Comparison of ENCODE assay signal across 28 cellular contexts in genomic region chr5:157456301-157456700, GRCh38. TPM values are rescaled to one million over a fixed set of nuclear protein-coding genes. Genes with fewer than 3 reads are reported as not detected.
DNase-seq lines count a peak whose midpoint lies in the region; ATAC-seq and TF ChIP-seq lines count a peak whose summit lies in the region.
"Had no signal": no experiment of that assay in that cellular context is flagged by ENCODE, and none has a peak within 500 bp of the region (broad histone marks: within the 10 kb centered on the region; RNA-seq: fewer than 3 reads in every experiment).

No MANE protein-coding gene starts in this region.

- H3K79me2 ChIP-seq in trophoblast cell (ENCODE audit: control insufficient read depth, insufficient read depth, low read length, poor library complexity), result peaks cover 3% of the 10 kb centered on the region

- no peak overlapping the region for H4K12ac ChIP-seq in trophoblast cell (ENCODE audit: low read depth, low read length)

- no peak for TF ChIP-seq CTCF in upper lobe of right lung (IDR thresholded peaks at IDR 0.05)

- H3K23ac ChIP-seq in trophoblast cell (ENCODE audit: low read length), result no peak overlapping the region

- no peak overlapping the region for H3K27ac ChIP-seq in trophoblast cell (ENCODE audit: low read depth, low read length)
- no peak overlapping the region for H3K27ac ChIP-seq in upper lobe of right lung
- H3K27ac ChIP-seq: BLaER1 treated with 17β-estradiol and CSF1 and Interleukin-3, amounts not matched to agents 10 nM and 100 nM; body of pancreas; tibial nerve had no signal

- no peak overlapping the region for H2BK120ac ChIP-seq in trophoblast cell (ENCODE audit: insufficient read depth, low read length, poor library complexity)

- peak overlapping the region; percentile 39 for H2AK5ac ChIP-seq in trophoblast cell (ENCODE audit: low read length)

- no peak overlapping the region for H4K8ac ChIP-seq in trophoblast cell (ENCODE audit: low read depth, low read length)

- H3K79me1 ChIP-seq in trophoblast cell (ENCODE audit: low read length), result peaks cover 7% of the 10 kb centered on the region

- H2AFZ ChIP-seq in trophoblast cell (ENCODE audit: insufficient read depth, low read length, poor library complexity), result no peak overlapping the region

- H3K27me3 ChIP-seq in trophoblast cell (ENCODE audit: insufficient read depth, low read length) (no peaks in the 10 kb centered on the region), upper lobe of right lung (peaks cover 17% of the 10 kb centered on the region)
- H3K27me3 ChIP-seq: body of pancreas had no signal

- intact Hi-C loops in upper lobe of right lung (cut with DNase I), result no loop called here

- no peak overlapping the region for H2BK12ac ChIP-seq in trophoblast cell (ENCODE audit: low read length)

- peak; percentile 54 for DNase-seq in COLO829 (ENCODE audit: low spot score)
- peak in 51 of 58 donors; percentile 16 to 95 (median 77) for DNase-seq in anterior cingulate cortex (lab: John Stamatoyannopoulos, UW)
- DNase-seq in hypothalamus (lab: John Stamatoyannopoulos, UW), result peak in 41 of 51 donors; percentile 10 to 93 (median 75)
- no peak for DNase-seq in trophoblast cell
- DNase-seq in iPS-NIHi7 (ENCODE audit: extremely low spot score), result no peak
- no peak for DNase-seq in AML-193 (lab: John Stamatoyannopoulos, UW)
- DNase-seq in upper lobe of right lung, result no peak
- DNase-seq: activated CD8-positive, alpha-beta T cell treated with anti-CD3 and anti-CD28 coated beads for 36 hours; activated gamma-delta T cell; activated naive CD8-positive, alpha-beta T cell treated with anti-CD3 and anti-CD28 coated beads, Interleukin-2, amount 10 ng/mL, durations not matched to agents 7 days and 5 days; activated T-cell treated with anti-CD3 and anti-CD28 coated beads for 4 hours; body of pancreas; cerebellar nuclear complex; DND-41; effector CD4-positive, alpha-beta T cell; HFFc6; IMR-90; left cardiac atrium; NCI-H1048; NCI-H1694; RPMI8226; small intestine; stimulated activated CD4-positive, alpha-beta T cell treated with anti-CD3 and anti-CD28 coated beads, Interleukin-1b, Interleukin-23, amount 100 ng/mL, for 48 hours; stimulated activated CD8-positive, alpha-beta memory T cell treated with anti-CD3 and anti-CD28 coated beads, Interleukin-4, amount 100 ng/mL, for 48 hours; stimulated activated naive CD8-positive, alpha-beta T cell treated with anti-CD3 and anti-CD28 coated beads, Interleukin-15, amount 100 ng/mL, for 72 hours had no signal

- H3K4me3 ChIP-seq in trophoblast cell (ENCODE audit: low read depth, low read length) (no peak overlapping the region), upper lobe of right lung (no peak overlapping the region)
- H3K4me3 ChIP-seq: BLaER1 treated with 17β-estradiol and CSF1 and Interleukin-3, amounts not matched to agents 10 nM and 100 nM; body of pancreas; tibial nerve had no signal

- H4K91ac ChIP-seq in trophoblast cell (ENCODE audit: low read depth, low read length), result peak overlapping the region; percentile 4

- H3K9me3 ChIP-seq in trophoblast cell (ENCODE audit: insufficient read depth, low read depth, low read length) (no peaks in the 10 kb centered on the region), upper lobe of right lung (no peaks in the 10 kb centered on the region)
- H3K9me3 ChIP-seq: BLaER1 treated with 17β-estradiol and CSF1 and Interleukin-3, amounts not matched to agents 10 nM and 100 nM; body of pancreas; tibial nerve had no signal

- H3K4me2 ChIP-seq in trophoblast cell (ENCODE audit: low read length), result no peak overlapping the region
- H3K4me2 ChIP-seq: BLaER1 treated with 17β-estradiol and CSF1 and Interleukin-3, amounts not matched to agents 10 nM and 100 nM had no signal

- H3K4me1 ChIP-seq in trophoblast cell (ENCODE audit: control insufficient read depth in 1 of 2, insufficient read depth in 2 of 2, low read length in 2 of 2) (peaks cover 12 to 17% of the 10 kb centered on the region in 2 experiments), upper lobe of right lung (peaks cover 8% of the 10 kb centered on the region)

- H3K14ac ChIP-seq in trophoblast cell (ENCODE audit: low read length), result no peak overlapping the region

- H3K36me3 ChIP-seq in trophoblast cell (ENCODE audit: control insufficient read depth in 1 of 2, insufficient read depth in 2 of 2, low read length in 2 of 2) (peaks cover 0 to 2% of the 10 kb centered on the region in 2 experiments), upper lobe of right lung (no peaks in the 10 kb centered on the region)
- H3K36me3 ChIP-seq: BLaER1 treated with 17β-estradiol and CSF1 and Interleukin-3, amounts not matched to agents 10 nM and 100 nM; tibial nerve had no signal

- H3K18ac ChIP-seq in trophoblast cell (ENCODE audit: low read length), result no peak overlapping the region

- no CpG with 5 or more reads among the region's 5 CpGs for WGBS in trophoblast cell (ENCODE audit: extremely low coverage, insufficient coverage, insufficient read length)

- ATAC-seq in GM18520 (IDR thresholded peaks at IDR 0.05; ENCODE audit: unreplicated experiment), result no peak
- no peak for ATAC-seq in upper lobe of right lung
- ATAC-seq: activated CD8-positive, alpha-beta T cell treated with anti-CD3 and anti-CD28 coated beads for 36 hours; body of pancreas; left cardiac atrium; stimulated activated naive CD8-positive, alpha-beta T cell treated with anti-CD3 and anti-CD28 coated beads, Interleukin-15, amount 100 ng/mL, for 72 hours had no signal

- no peak overlapping the region for H3K4ac ChIP-seq in trophoblast cell (ENCODE audit: low read depth, low read length)

- no peak overlapping the region for H2BK5ac ChIP-seq in trophoblast cell (ENCODE audit: low read depth, low read length, poor library complexity)

- H3K9ac ChIP-seq in trophoblast cell (ENCODE audit: low read length), result no peak overlapping the region
- H3K9ac ChIP-seq: BLaER1 treated with 17β-estradiol and CSF1 and Interleukin-3, amounts not matched to agents 10 nM and 100 nM had no signal

RNA-seq across cellular contexts. Expression of gene NIPAL4, which starts 3.7 kb away (rescaled TPM):
- 5.7 and 5.9 TPM in 2 replicates for polyA plus RNA-seq in trophoblast cell (2013)
- not detected for total RNA-seq in upper lobe of right lung
- total RNA-seq: activated naive CD8-positive, alpha-beta T cell treated with anti-CD3 and anti-CD28 coated beads, Interleukin-2, amount 10 ng/mL, durations not matched to agents 7 days and 5 days; body of pancreas had no signal

Comparison
In these comparisons a context has a peak if more than half of its experiments do, and no peak if none do; other contexts are left out.
1. DNase-seq: peak in COLO829 (single experiment), anterior cingulate cortex (51 of 58) and hypothalamus (41 of 51); none in trophoblast cell (0 of 2), iPS-NIHi7 (single experiment), AML-193 (0 of 2) and upper lobe of right lung (single experiment).